Comparison of ENCODE assay signal across 1 cellular context in the genomic region with DNA sequence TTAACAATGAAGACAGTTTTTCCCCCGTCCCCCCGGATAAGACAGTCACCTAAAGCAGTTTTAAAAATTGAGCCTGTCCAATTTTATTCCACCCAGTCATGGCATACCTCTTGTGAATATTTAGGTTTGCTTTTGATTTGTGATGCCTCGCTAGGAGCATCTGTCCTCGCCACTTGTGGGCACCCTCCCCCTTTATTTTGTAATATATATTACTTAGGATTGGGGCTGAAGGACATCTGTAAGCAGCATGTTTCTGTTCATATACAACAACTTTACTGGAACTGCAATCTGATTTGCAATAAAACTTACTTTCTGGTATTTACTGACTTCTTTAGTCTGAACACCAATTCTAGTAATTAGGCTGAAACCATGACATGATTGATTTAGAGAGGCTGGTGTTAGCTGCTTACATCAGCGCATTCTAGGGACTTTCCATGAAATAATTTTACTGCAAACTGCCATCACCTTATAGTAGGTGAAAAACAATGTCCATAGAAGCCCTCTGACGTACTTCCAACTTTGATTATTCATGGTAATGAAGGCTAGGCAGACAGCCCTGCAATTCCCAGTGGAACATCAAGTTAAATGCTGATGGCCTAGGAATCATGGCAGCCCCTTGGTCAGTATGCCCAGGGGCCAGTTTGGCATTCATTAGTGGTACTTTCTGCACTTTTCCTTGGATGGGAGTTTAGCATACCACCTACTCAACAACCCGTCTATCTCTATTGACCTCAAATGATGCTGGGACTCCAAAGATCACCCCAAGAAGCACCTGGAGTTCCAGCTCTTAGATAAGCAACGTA.
TF ChIP-seq lines count a peak whose summit lies in the region.

No MANE protein-coding gene starts in this region.

TF ChIP-seq in HEK293, 187 proteins besides CTCF, POLR2A, EP300 and RAD21 (continued from another document):
- TF ChIP-seq, protein P1, sequence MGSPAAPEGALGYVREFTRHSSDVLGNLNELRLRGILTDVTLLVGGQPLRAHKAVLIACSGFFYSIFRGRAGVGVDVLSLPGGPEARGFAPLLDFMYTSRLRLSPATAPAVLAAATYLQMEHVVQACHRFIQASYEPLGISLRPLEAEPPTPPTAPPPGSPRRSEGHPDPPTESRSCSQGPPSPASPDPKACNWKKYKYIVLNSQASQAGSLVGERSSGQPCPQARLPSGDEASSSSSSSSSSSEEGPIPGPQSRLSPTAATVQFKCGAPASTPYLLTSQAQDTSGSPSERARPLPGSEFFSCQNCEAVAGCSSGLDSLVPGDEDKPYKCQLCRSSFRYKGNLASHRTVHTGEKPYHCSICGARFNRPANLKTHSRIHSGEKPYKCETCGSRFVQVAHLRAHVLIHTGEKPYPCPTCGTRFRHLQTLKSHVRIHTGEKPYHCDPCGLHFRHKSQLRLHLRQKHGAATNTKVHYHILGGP (tag by site-specific recombination; IDR thresholded peaks at IDR 0.05) = peak; percentile 58
